ENCODE assay signal across 7 cellular contexts in the genomic region with DNA sequence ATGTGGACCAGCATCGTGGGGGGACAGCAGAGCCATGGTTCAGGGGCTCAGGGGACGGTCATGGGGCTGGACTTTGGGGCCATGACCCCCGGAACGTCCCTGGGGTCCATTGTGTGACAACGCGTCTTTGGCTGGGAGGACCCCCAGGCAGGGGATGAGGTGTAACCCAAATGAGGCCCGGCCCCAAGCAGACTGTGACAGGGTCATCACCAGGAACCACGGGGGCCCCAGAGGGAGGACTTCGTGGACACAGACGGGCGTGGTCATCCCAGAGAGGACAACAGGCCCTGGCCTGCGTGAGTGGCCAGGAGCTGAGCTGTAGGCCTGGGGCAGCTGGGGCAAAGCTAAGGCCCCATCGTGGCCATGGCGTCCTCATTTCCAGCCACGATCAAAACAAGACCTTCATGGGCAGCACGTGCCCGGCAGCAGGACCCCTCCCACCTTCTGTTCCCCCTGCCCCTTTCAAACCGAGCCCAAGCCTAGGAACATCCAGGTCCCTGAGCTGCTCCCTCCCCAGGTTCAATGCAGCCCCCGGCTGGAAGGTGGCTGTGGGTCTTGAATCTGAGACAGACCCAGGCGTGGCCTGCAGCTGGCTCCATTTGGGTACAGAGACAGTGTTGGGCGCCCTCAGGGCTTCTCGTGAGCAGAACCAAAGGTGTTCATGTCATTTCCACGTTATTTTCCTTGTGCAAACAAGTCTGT.
"Had no signal": no experiment of that assay in that cellular context is flagged by ENCODE, and none has a peak within 500 bp of the region (broad histone marks: within the 10 kb centered on the region; RNA-seq: fewer than 3 reads in every experiment).

No MANE protein-coding gene starts in this region.

- H3K4me3 Mint-ChIP-seq: HFFc6 had no signal

- H3K27ac Mint-ChIP-seq: HFFc6 had no signal

- ATAC-seq: HCT116, K562 had no signal

- DNase-seq: GM23248, GOT3, H7, HFFc6, IMR-90 had no signal

- FAIRE-seq: K562 had no signal
